Comparison of ENCODE assay signal across 25 cellular contexts in genomic region chr17:9703781-9704082, GRCh38.
"Had no signal": no experiment of that assay in that cellular context is flagged by ENCODE, and none has a peak within 500 bp of the region (broad histone marks: within the 10 kb centered on the region; RNA-seq: fewer than 3 reads in every experiment).

No MANE protein-coding gene starts in this region.

- H3K4me1 ChIP-seq: left lung, right atrium auricular region, spleen, suprapubic skin, tibial artery, uterus had no signal

- H3K4me1 Mint-ChIP-seq: mesothelial cell of epicardium; natural killer cell; stimulated activated effector memory CD8-positive, alpha-beta T cell treated with anti-CD3 and anti-CD28 coated beads, Interleukin-12 subunit alpha, Interleukin-12 subunit beta, amount 100 ng/mL, for 72 hours had no signal

- H3K36me3 ChIP-seq: ovary, right atrium auricular region, spleen, suprapubic skin, thoracic aorta, uterus had no signal

- H3K9me3 Mint-ChIP-seq: natural killer cell; stimulated activated effector memory CD8-positive, alpha-beta T cell treated with anti-CD3 and anti-CD28 coated beads, Interleukin-12 subunit alpha, Interleukin-12 subunit beta, amount 100 ng/mL, for 72 hours; stimulated activated naive CD8-positive, alpha-beta T cell treated with anti-CD3 and anti-CD28 coated beads, Interleukin-15, Interleukin-2, amounts not matched to agents 100 ng/mL and 50 ng/mL, for 24 hours had no signal

- H3K36me3 Mint-ChIP-seq: naive B cell; natural killer cell; stimulated activated effector memory CD8-positive, alpha-beta T cell treated with anti-CD3 and anti-CD28 coated beads, Interleukin-12 subunit alpha, Interleukin-12 subunit beta, amount 100 ng/mL, for 72 hours had no signal

- H3K27ac ChIP-seq: left lung, ovary, right atrium auricular region, skin epidermis, spleen, suprapubic skin, thoracic aorta, tibial artery, uterus had no signal

- H3K27ac Mint-ChIP-seq: mesothelial cell of epicardium; natural killer cell; progenitor cell of endocrine pancreas; stimulated activated effector memory CD8-positive, alpha-beta T cell treated with anti-CD3 and anti-CD28 coated beads, Interleukin-12 subunit alpha, Interleukin-12 subunit beta, amount 100 ng/mL, for 72 hours; stimulated activated naive CD8-positive, alpha-beta T cell treated with anti-CD3 and anti-CD28 coated beads, Interleukin-15, Interleukin-2, amounts not matched to agents 100 ng/mL and 50 ng/mL, for 24 hours; type B pancreatic cell had no signal

- FAIRE-seq: keratinocyte had no signal

- H3K9me3 ChIP-seq: left lung, ovary, right atrium auricular region, spleen, suprapubic skin, thoracic aorta, tibial artery, uterus had no signal

- H3K4me3 ChIP-seq: left lung, lung, ovary, right atrium auricular region, skin epidermis, spleen, suprapubic skin, thoracic aorta, tibial artery, uterus had no signal

- H3K27me3 ChIP-seq: left lung, ovary, right atrium auricular region, spleen, suprapubic skin, tibial artery, uterus had no signal

- H3K4me3 Mint-ChIP-seq: mesothelial cell of epicardium; natural killer cell; stimulated activated effector memory CD8-positive, alpha-beta T cell treated with anti-CD3 and anti-CD28 coated beads, Interleukin-12 subunit alpha, Interleukin-12 subunit beta, amount 100 ng/mL, for 72 hours; stimulated activated naive CD8-positive, alpha-beta T cell treated with anti-CD3 and anti-CD28 coated beads, Interleukin-15, Interleukin-2, amounts not matched to agents 100 ng/mL and 50 ng/mL, for 24 hours; type B pancreatic cell had no signal

- DNase-seq: hippocampal formation; kidney glomerular epithelial cell; left cardiac atrium; left lung; mesendoderm; naive B cell; natural killer cell; ovary; spleen; stimulated activated CD4-positive, alpha-beta T cell treated with anti-CD3 and anti-CD28 coated beads, Interleukin-4, amount 100 ng/mL, for 24 hours; stimulated activated naive CD4-positive, alpha-beta T cell; tibial artery; uterus had no signal

- ATAC-seq: left cardiac atrium; left lung; natural killer cell; sciatic nerve; stimulated activated effector memory CD8-positive, alpha-beta T cell treated with anti-CD3 and anti-CD28 coated beads, Interleukin-12 subunit alpha, Interleukin-12 subunit beta, amount 100 ng/mL, for 72 hours had no signal

- H3K27me3 Mint-ChIP-seq: naive B cell; progenitor cell of endocrine pancreas; stimulated activated naive CD8-positive, alpha-beta T cell treated with anti-CD3 and anti-CD28 coated beads, Interleukin-15, Interleukin-2, amounts not matched to agents 100 ng/mL and 50 ng/mL, for 24 hours; type B pancreatic cell had no signal
